9 cellular contexts compared by ENCODE assay signal in genomic region chr12:89461190-89461589, GRCh38.
DNase-seq lines count a peak whose midpoint lies in the region; ATAC-seq, FAIRE-seq and TF ChIP-seq lines count a peak whose summit lies in the region.
"Had no signal": no experiment of that assay in that cellular context is flagged by ENCODE, and none has a peak within 500 bp of the region (broad histone marks: within the 10 kb centered on the region; RNA-seq: fewer than 3 reads in every experiment).

No MANE protein-coding gene starts in this region.

- H3K79me2 ChIP-seq in endothelial cell of umbilical vein (ENCODE audit: control insufficient read depth, insufficient read depth, low read length): no peaks in the 10 kb centered on the region
- H3K79me2 ChIP-seq in neural progenitor cell (ENCODE audit: low read depth): no peaks in the 10 kb centered on the region

- no peaks in the 10 kb centered on the region for H3K9me1 ChIP-seq in endothelial cell of umbilical vein (replicated peaks; ENCODE audit: control insufficient read depth, extremely low read depth, insufficient read depth, low read length)

- H3K4me3 ChIP-seq in endothelial cell of umbilical vein (replicated peaks in 1 of 3; ENCODE audit: insufficient read depth in 1 of 3, low read depth in 1 of 3, low read length in 3 of 3) (peak overlapping the region in 1 of 3 experiments; percentile 21), neural progenitor cell (no peak overlapping the region)

- H3K4me3 Mint-ChIP-seq in neural progenitor cell: peak overlapping the region; percentile 48
- no peak overlapping the region for H3K4me3 Mint-ChIP-seq in activated naive CD4-positive, alpha-beta T cell treated with anti-CD3 and anti-CD28 coated beads for 36 hours
- no peak overlapping the region for H3K4me3 Mint-ChIP-seq in effector memory CD8-positive, alpha-beta T cell

- H3K4me1 Mint-ChIP-seq in neural progenitor cell: peaks cover 35% of the 10 kb centered on the region
- peaks cover 10% of the 10 kb centered on the region for H3K4me1 Mint-ChIP-seq in activated naive CD4-positive, alpha-beta T cell treated with anti-CD3 and anti-CD28 coated beads for 36 hours (ENCODE audit: low read depth)
- peaks cover 14 to 22% of the 10 kb centered on the region in 2 donors for H3K4me1 Mint-ChIP-seq in effector memory CD8-positive, alpha-beta T cell (ENCODE audit: low read depth in 2 of 2)

- DNase-seq in EL: peak; percentile 42
- DNase-seq in endothelial cell of umbilical vein (ENCODE audit: low read depth, low spot score): peak; percentile 69
- DNase-seq in neural progenitor cell (ENCODE audit: low spot score): peak; percentile 20
- DNase-seq in D341Med (ENCODE audit: low spot score): no peak
- no peak for DNase-seq in foreskin keratinocyte
- DNase-seq in activated naive CD4-positive, alpha-beta T cell treated with anti-CD3 and anti-CD28 coated beads for 36 hours: no peak
- no peak for DNase-seq in effector memory CD8-positive, alpha-beta T cell
- DNase-seq: stimulated activated CD4-positive, alpha-beta T cell treated with anti-CD3 and anti-CD28 coated beads, Interleukin-12 subunit alpha, Interleukin-12 subunit beta, amount 100 ng/mL, for 4 hours had no signal

- peak overlapping the region; percentile 61 for H3K9ac ChIP-seq in endothelial cell of umbilical vein (replicated peaks; ENCODE audit: extremely low read depth, insufficient read depth, low read length)
- H3K9ac ChIP-seq in neural progenitor cell: no peak overlapping the region

- no peaks in the 10 kb centered on the region for H3K9me3 ChIP-seq in KOPT-K1 (ENCODE audit: insufficient read depth, low read length, poor library complexity, severe bottlenecking)
- H3K9me3 ChIP-seq in endothelial cell of umbilical vein (replicated peaks; ENCODE audit: control insufficient read depth, insufficient read depth, low read length): no peaks in the 10 kb centered on the region
- H3K9me3 ChIP-seq in neural progenitor cell (ENCODE audit: low read depth): no peaks in the 10 kb centered on the region

- TF ChIP-seq POLR2A in endothelial cell of umbilical vein (IDR thresholded peaks at IDR 0.05; ENCODE audit: low read depth, low read length): no peak

- no peaks in the 10 kb centered on the region for H3K27me3 Mint-ChIP-seq in neural progenitor cell (ENCODE audit: insufficient read depth, low read depth)
- H3K27me3 Mint-ChIP-seq in activated naive CD4-positive, alpha-beta T cell treated with anti-CD3 and anti-CD28 coated beads for 36 hours (ENCODE audit: low read depth): no peaks in the 10 kb centered on the region
- no peaks in the 10 kb centered on the region for H3K27me3 Mint-ChIP-seq in effector memory CD8-positive, alpha-beta T cell

- dilution Hi-C loops in endothelial cell of umbilical vein (cut with MboI; ENCODE audit: extremely low pct_ligation_motif_present, low sequenced_read_pairs): loop anchor here (25.0 kb wide), 2 partner anchors 124 to 424 kb away; no protein-coding TSS in a partner anchor

- H3K27me3 ChIP-seq in endothelial cell of umbilical vein (ENCODE audit: control insufficient read depth in 2 of 2, insufficient read depth in 2 of 2, low read length in 2 of 2) (no peaks in the 10 kb centered on the region), neural progenitor cell (no peaks in the 10 kb centered on the region), foreskin keratinocyte (no peaks in the 10 kb centered on the region)

- no peaks in the 10 kb centered on the region for H3K36me3 Mint-ChIP-seq in neural progenitor cell
- peaks cover 1% of the 10 kb centered on the region for H3K36me3 Mint-ChIP-seq in activated naive CD4-positive, alpha-beta T cell treated with anti-CD3 and anti-CD28 coated beads for 36 hours (ENCODE audit: low read depth)
- no peaks in the 10 kb centered on the region for H3K36me3 Mint-ChIP-seq in effector memory CD8-positive, alpha-beta T cell (ENCODE audit: insufficient read depth)

- peak overlapping the region; percentile 77 for H3K4me2 ChIP-seq in endothelial cell of umbilical vein (ENCODE audit: insufficient read depth, low read length)
- H3K4me2 ChIP-seq in neural progenitor cell: no peak overlapping the region

- peaks cover 10% of the 10 kb centered on the region for H3F3A ChIP-seq in neural progenitor cell (ENCODE audit: low read depth)

- H3K4me1 ChIP-seq in endothelial cell of umbilical vein (ENCODE audit: control insufficient read depth, extremely low read depth, insufficient read depth, low read length) (peaks cover 24% of the 10 kb centered on the region), neural progenitor cell (peaks cover 22% of the 10 kb centered on the region), foreskin keratinocyte (no peaks in the 10 kb centered on the region)

- H3K36me3 ChIP-seq in KOPT-K1 (ENCODE audit: insufficient read depth, low read length) (no peaks in the 10 kb centered on the region), endothelial cell of umbilical vein (ENCODE audit: control insufficient read depth in 2 of 2, extremely low read depth in 1 of 2, insufficient read depth in 2 of 2, low read length in 2 of 2) (no peaks in the 10 kb centered on the region), neural progenitor cell (no peaks in the 10 kb centered on the region)

- H3K9me3 Mint-ChIP-seq in neural progenitor cell: no peaks in the 10 kb centered on the region
- no peaks in the 10 kb centered on the region for H3K9me3 Mint-ChIP-seq in activated naive CD4-positive, alpha-beta T cell treated with anti-CD3 and anti-CD28 coated beads for 36 hours
- no peaks in the 10 kb centered on the region for H3K9me3 Mint-ChIP-seq in effector memory CD8-positive, alpha-beta T cell

- POLR2A ChIA-PET in endothelial cell of umbilical vein (lab: Charles Lee): interaction anchor here (0.5 to 2.5 kb wide), 6 partner anchors 27 to 327 kb away, joined by 3 to 11 read pairs (median 4); partner anchors contain the start of gene DUSP6

- peak overlapping the region; percentile 8 for H3K27ac Mint-ChIP-seq in neural progenitor cell
- H3K27ac Mint-ChIP-seq in activated naive CD4-positive, alpha-beta T cell treated with anti-CD3 and anti-CD28 coated beads for 36 hours: no peak overlapping the region
- no peak overlapping the region for H3K27ac Mint-ChIP-seq in effector memory CD8-positive, alpha-beta T cell

- CTCF ChIA-PET in endothelial cell of umbilical vein (lab: Charles Lee): interaction anchor here (0.8 to 8.2 kb wide), 14 partner anchors 10 to 443 kb away, joined by 3 to 163 read pairs (median 7); partner anchors contain the start of genes DUSP6, GALNT4 and POC1B
- CTCF ChIA-PET in activated naive CD4-positive, alpha-beta T cell treated with anti-CD3 and anti-CD28 coated beads for 36 hours (lab: Charles Lee): interaction anchor here (0.6 to 3.1 kb wide), 30 partner anchors 10 to 442 kb away, joined by 3 to 52 read pairs (median 5); partner anchors contain the start of gene DUSP6

- FAIRE-seq in endothelial cell of umbilical vein (lab: Jason Lieb, UNC): peak; percentile 75

- H3K27ac ChIP-seq in KOPT-K1 (ENCODE audit: low read depth, low read length, poor library complexity, severe bottlenecking) (peak overlapping the region; percentile 35), endothelial cell of umbilical vein (ENCODE audit: insufficient read depth, low read depth, low read length) (peak overlapping the region; percentile 79), neural progenitor cell (no peak overlapping the region), foreskin keratinocyte (no peak overlapping the region)

- BruUV-seq in endothelial cell of umbilical vein (replicated peaks; lab: Mats Ljungman, UMichigan): TSS peak; percentile 47

- H4K20me1 ChIP-seq in endothelial cell of umbilical vein (replicated peaks; ENCODE audit: control insufficient read depth, extremely low read depth, insufficient read depth, low read length) (no peaks in the 10 kb centered on the region), neural progenitor cell (ENCODE audit: low read depth) (no peaks in the 10 kb centered on the region)

- H2AFZ ChIP-seq in endothelial cell of umbilical vein (ENCODE audit: low read depth, low read length): peak overlapping the region; percentile 68
- no peak overlapping the region for H2AFZ ChIP-seq in neural progenitor cell (replicated peaks)

- intact Hi-C loops in endothelial cell of umbilical vein (cut with micrococcal nuclease): loop anchor here (1.0 to 5.0 kb wide), 7 partner anchors 109 to 1349 kb away; partner anchors contain the start of gene DUSP6
- intact Hi-C loops in activated naive CD4-positive, alpha-beta T cell treated with anti-CD3 and anti-CD28 coated beads for 36 hours (cut with micrococcal nuclease): loop anchor here (1.0 to 10.0 kb wide), 8 partner anchors 109 to 1316 kb away; partner anchors contain the start of genes CEP290, DUSP6 and TMTC3

- no peak for ATAC-seq in foreskin keratinocyte
- ATAC-seq in effector memory CD8-positive, alpha-beta T cell (replicated peaks): no peak

- TF ChIP-seq CTCF in endothelial cell of umbilical vein (IDR thresholded peaks at IDR 0.05; ENCODE audit: extremely low read depth in 1 of 2, insufficient read depth in 1 of 2, low read depth in 1 of 2, low read length in 2 of 2): no peak
- TF ChIP-seq CTCF in neural progenitor cell (IDR thresholded peaks at IDR 0.05): no peak
- TF ChIP-seq CTCF in foreskin keratinocyte (conservative IDR thresholded peaks at IDR 0.05): no peak

TF ChIP-seq in endothelial cell of umbilical vein, 7 proteins besides CTCF, POLR2A, EP300 and RAD21:
- TF ChIP-seq MAX (IDR thresholded peaks at IDR 0.05; ENCODE audit: insufficient read depth, insufficient read length) (no peak), POLR2AphosphoS5 (IDR thresholded peaks at IDR 0.05; ENCODE audit: insufficient read depth, low read depth, low read length) (no peak), EZH2 (IDR thresholded peaks at IDR 0.05; ENCODE audit: borderline replicate concordance, low read depth, low read length, severe bottlenecking) (no peak), JUN (IDR thresholded peaks at IDR 0.05; ENCODE audit: borderline replicate concordance, insufficient read depth, insufficient read length, low read depth) (no peak), MYC (IDR thresholded peaks at IDR 0.05; ENCODE audit: low read depth, low read length) (no peak), GATA2 (IDR thresholded peaks at IDR 0.05; ENCODE audit: insufficient read depth, insufficient read length, low read depth, low read length) (no peak), FOS (IDR thresholded peaks at IDR 0.05; ENCODE audit: borderline replicate concordance, insufficient read depth, low read length) (no peak)

Comparison
In these comparisons a context has a peak if more than half of its experiments do, and no peak if none do; other contexts are left out.
1. DNase-seq: peak in EL (single experiment), endothelial cell of umbilical vein (single experiment) and neural progenitor cell (single experiment); none in D341Med (single experiment), foreskin keratinocyte (0 of 2), activated naive CD4-positive, alpha-beta T cell treated with anti-CD3 and anti-CD28 coated beads for 36 hours (single experiment) and effector memory CD8-positive, alpha-beta T cell (0 of 3).
2. H3K27ac ChIP-seq: peak in KOPT-K1 (single experiment) and endothelial cell of umbilical vein (single experiment); none in neural progenitor cell (single experiment) and foreskin keratinocyte (single experiment).